Comparison of ENCODE assay signal across 1 cellular context in genomic region chr6:139600919-139601470, GRCh38.
TF ChIP-seq lines count a peak whose summit lies in the region.

No MANE protein-coding gene starts in this region.

TF ChIP-seq in GM12878, 131 proteins besides CTCF, POLR2A, EP300 and RAD21 (continued from another document):
- no peak for TF ChIP-seq SREBF2 (IDR thresholded peaks at IDR 0.05; ENCODE audit: low read length)
